Comparison of ENCODE assay signal across 20 cellular contexts in genomic region chr4:120730777-120731320, GRCh38.
DNase-seq lines count a peak whose midpoint lies in the region; ATAC-seq lines count a peak whose summit lies in the region.
"Had no signal": no experiment of that assay in that cellular context is flagged by ENCODE, and none has a peak within 500 bp of the region (broad histone marks: within the 10 kb centered on the region; RNA-seq: fewer than 3 reads in every experiment).

No MANE protein-coding gene starts in this region.

- H4K20me1 ChIP-seq in GM23248 (ENCODE audit: insufficient read depth) = no peaks in the 10 kb centered on the region

- no peaks in the 10 kb centered on the region for H3F3A ChIP-seq in GM23248 (ENCODE audit: insufficient read depth)

- H3K27ac ChIP-seq in GM23248 = peak overlapping the region; percentile 4; the same call in 1 of the 2 replicates
- H3K27ac ChIP-seq: 22Rv1, RWPE1, SJSA1 had no signal

- 0 out of 2 replicates have a peak, but pooled peaks cover 4% of the 10 kb centered on the region for H3K9me2 ChIP-seq in GM23248 (ENCODE audit: insufficient read depth)

- H3K27me3 ChIP-seq in GM23248 (replicated peaks; ENCODE audit: insufficient read depth) = no peaks in the 10 kb centered on the region
- H3K27me3 ChIP-seq: BE2C, MG63, SJSA1 had no signal

- DNase-seq in DMS153 (lab: John Stamatoyannopoulos, UW) (peak; percentile 41), DMS153 treated with DMSO at 0.1 percent for 48 hours (lab: John Stamatoyannopoulos, UW; ENCODE audit: unreplicated experiment) (no peak), GM23248 (no peak), NCI-H69 (lab: John Stamatoyannopoulos, UW) (peak; percentile 28), left colon (no peak), C1 segment of cervical spinal cord (lab: John Stamatoyannopoulos, UW) (no peak), AML-193 (lab: John Stamatoyannopoulos, UW) (no peak), KG1 (lab: John Stamatoyannopoulos, UW) (no peak)
- DNase-seq: BE2C; CD4-positive, alpha-beta memory T cell; Karpas-422; MG63; NCI-H1092 treated with DMSO at 0.1 percent for 48 hours; NCI-H187; NCI-H526; PC-3; SW 1271 had no signal

- peak overlapping the region; percentile 8 for H3K4me2 ChIP-seq in GM23248 (ENCODE audit: unreplicated experiment)

- H3K4me3 ChIP-seq in GM23248 = no peak overlapping the region
- H3K4me3 ChIP-seq: MG63, SJSA1 had no signal

- H3K79me2 ChIP-seq in GM23248 (ENCODE audit: insufficient read depth) = no peaks in the 10 kb centered on the region

- ATAC-seq in left colon = peak; percentile 58
- ATAC-seq: PC-3 had no signal

- no peaks in the 10 kb centered on the region for H3K9me3 ChIP-seq in GM23248 (ENCODE audit: low read depth)
- H3K9me3 ChIP-seq: BE2C, MG63, SJSA1 had no signal

- H3K4me1 ChIP-seq in GM23248 (ENCODE audit: insufficient read depth) = peaks cover 8% of the 10 kb centered on the region
- H3K4me1 ChIP-seq: BE2C had no signal

- peak overlapping the region; percentile 34; the same call in 1 of the 2 replicates for H2AFZ ChIP-seq in GM23248

- H3K36me3 ChIP-seq in GM23248 (ENCODE audit: low read depth) = no peaks in the 10 kb centered on the region
- H3K36me3 ChIP-seq: BE2C, MG63, SJSA1 had no signal

- intact Hi-C loops in left colon (cut with DNase I, micrococcal nuclease) = no loop called here

- no peak overlapping the region for H3K9ac ChIP-seq in GM23248

- WGBS in GM23248 (ENCODE audit: low coverage in 1 of 2, low lambda C conversion rate in 2 of 2, missing lambda C conversion rate in 2 of 2), 2 experiments = 75 to 77% methylated on average over 4 of the region's 4 CpGs

- in situ Hi-C loops in GM23248 (cut with MboI) = no loop called here

Comparison
In these comparisons a context has a peak if more than half of its experiments do, and no peak if none do; other contexts are left out.
1. DNase-seq: peak in DMS153 (single experiment) and NCI-H69 (single experiment); none in DMS153 treated with DMSO at 0.1 percent for 48 hours (single experiment), GM23248 (single experiment), left colon (0 of 2), C1 segment of cervical spinal cord (0 of 14), AML-193 (0 of 2) and KG1 (single experiment).